In genomic region chr5:60687927-60688720, GRCh38 we compare ENCODE assay signal across 1 cellular context.
A peak's percentile ranks its signal among the peaks of the same experiment; 100 is the strongest.
TF ChIP-seq lines count a peak whose summit lies in the region.

No MANE protein-coding gene starts in this region.

TF ChIP-seq in K562, 482 proteins besides CTCF, POLR2A, EP300 and RAD21 (continued from another document and continues in another):
- TF ChIP-seq REST (CRISPR knock-in tag; IDR thresholded peaks at IDR 0.05; ENCODE audit: low read depth) (no peak), ATF7 (IDR thresholded peaks at IDR 0.05) (peak; percentile 41; the same call in 1 of the 2 replicates), TCF7L2 (IDR thresholded peaks at IDR 0.05; ENCODE audit: low read depth, low read length) (no peak), FOXK1 (CRISPR knock-in tag; IDR thresholded peaks at IDR 0.05; ENCODE audit: borderline replicate concordance) (no peak), ZNF707 (CRISPR knock-in tag; conservative IDR thresholded peaks at IDR 0.05) (no peak), ZBTB17 (CRISPR knock-in tag; IDR thresholded peaks at IDR 0.05) (no peak), HLTF (IDR thresholded peaks at IDR 0.05) (no peak), ZNF449 (CRISPR knock-in tag; IDR thresholded peaks at IDR 0.05) (no peak), ZZZ3 (IDR thresholded peaks at IDR 0.05) (no peak), CEBPB (tag; IDR thresholded peaks at IDR 0.05) (no peak), EHMT2 (IDR thresholded peaks at IDR 0.05) (peak; percentile 73; the same call in 1 of the 2 replicates), IRF2 (CRISPR knock-in tag; IDR thresholded peaks at IDR 0.05) (no peak), ZNF778 (CRISPR knock-in tag; IDR thresholded peaks at IDR 0.05) (no peak), NFXL1 (CRISPR knock-in tag; IDR thresholded peaks at IDR 0.05) (no peak), SRSF9 (IDR thresholded peaks at IDR 0.05; ENCODE audit: borderline replicate concordance, low read depth, low read length) (no peak), PCBP1 (IDR thresholded peaks at IDR 0.05; ENCODE audit: low read depth, low read length, poor library complexity, severe bottlenecking) (no peak), U2AF2 (optimal IDR thresholded peaks at IDR 0.05; ENCODE audit: low read depth, low read length) (no peak), ZNF780A (CRISPR knock-in tag; IDR thresholded peaks at IDR 0.05) (no peak), NCOA6 (IDR thresholded peaks at IDR 0.05) (no peak), ZNF444 (CRISPR knock-in tag; IDR thresholded peaks at IDR 0.05) (no peak), ZHX1 (conservative IDR thresholded peaks at IDR 0.05; ENCODE audit: low read length) (0 out of 2 replicates have a peak, but pooled peaks have one; percentile 79), ZNF639 (CRISPR knock-in tag; conservative IDR thresholded peaks at IDR 0.05 in 1 of 2, IDR thresholded peaks at IDR 0.05 in 1 of 2) (0 out of 4 replicates have a peak, but pooled peaks of 1 of the 2 experiments have one; percentile 29), RNF2 (IDR thresholded peaks at IDR 0.05) (no peak), ZNF384 (IDR thresholded peaks at IDR 0.05; ENCODE audit: low read depth, low read length) (no peak), CREM (IDR thresholded peaks at IDR 0.05; ENCODE audit: low read depth) (peak; percentile 37; the same call in 1 of the 2 replicates), HDAC8 (tag; IDR thresholded peaks at IDR 0.05) (no peak), TFE3 (CRISPR knock-in tag; IDR thresholded peaks at IDR 0.05) (no peak), ZNF695 (CRISPR knock-in tag; IDR thresholded peaks at IDR 0.05) (no peak), ARID3B (CRISPR knock-in tag; IDR thresholded peaks at IDR 0.05; ENCODE audit: borderline replicate concordance) (no peak), TRIM24 (IDR thresholded peaks at IDR 0.05) (no peak), ZBTB11 (CRISPR knock-in tag; IDR thresholded peaks at IDR 0.05) (no peak), NR2F6 (CRISPR knock-in tag; IDR thresholded peaks at IDR 0.05) (no peak), NCOR1 (IDR thresholded peaks at IDR 0.05) (no peak), ZBTB5 (IDR thresholded peaks at IDR 0.05) (no peak), KHSRP (IDR thresholded peaks at IDR 0.05) (no peak), FOXA3 (CRISPR knock-in tag; conservative IDR thresholded peaks at IDR 0.05 in 1 of 2, IDR thresholded peaks at IDR 0.05 in 1 of 2) (no peak), ZNF445 (CRISPR knock-in tag; IDR thresholded peaks at IDR 0.05; ENCODE audit: low read depth) (no peak), ERF (CRISPR knock-in tag; IDR thresholded peaks at IDR 0.05) (no peak), KDM2B (CRISPR knock-in tag; IDR thresholded peaks at IDR 0.05) (no peak), TGIF2 (CRISPR knock-in tag; IDR thresholded peaks at IDR 0.05) (no peak), TRIM25 (IDR thresholded peaks at IDR 0.05; ENCODE audit: borderline replicate concordance) (no peak), ATF3 (IDR thresholded peaks at IDR 0.05) (peak; percentile 52), ATF3 (CRISPR knock-in tag; conservative IDR thresholded peaks at IDR 0.05) (no peak), CHD1 (IDR thresholded peaks at IDR 0.05; ENCODE audit: low read length) (no peak), CREBBP (IDR thresholded peaks at IDR 0.05; ENCODE audit: low read depth, low read length) (no peak), LEF1 (IDR thresholded peaks at IDR 0.05) (no peak)
